1 cellular context compared by ENCODE assay signal in genomic region chr2:67083978-67084377, GRCh38.
TF ChIP-seq lines count a peak whose summit lies in the region.

No MANE protein-coding gene starts in this region.

TF ChIP-seq in IMR-90, 13 proteins besides CTCF, POLR2A, EP300 and RAD21 (continued from another document):
- TF ChIP-seq CHD1 (IDR thresholded peaks at IDR 0.05; ENCODE audit: low read depth, low read length) (no peak), RCOR1 (IDR thresholded peaks at IDR 0.05; ENCODE audit: insufficient replicate concordance, low read length) (no peak), CEBPB (IDR thresholded peaks at IDR 0.05; ENCODE audit: low read depth, low read length) (no peak), USF2 (IDR thresholded peaks at IDR 0.05; ENCODE audit: low read depth, low read length) (no peak), RFX5 (IDR thresholded peaks at IDR 0.05; ENCODE audit: low read depth, low read length) (no peak), FOS (IDR thresholded peaks at IDR 0.05; ENCODE audit: low read depth, low read length) (no peak), ELK1 (IDR thresholded peaks at IDR 0.05; ENCODE audit: borderline replicate concordance, low read depth, low read length) (no peak), MXI1 (IDR thresholded peaks at IDR 0.05; ENCODE audit: borderline replicate concordance, low read depth, low read length) (no peak), SMC3 (IDR thresholded peaks at IDR 0.05; ENCODE audit: low read depth, low read length) (no peak), BHLHE40 (IDR thresholded peaks at IDR 0.05; ENCODE audit: low read depth, low read length) (no peak), NFE2L2 (IDR thresholded peaks at IDR 0.05; ENCODE audit: low read depth, low read length) (no peak)
